1 cellular context compared by ENCODE assay signal in the genomic region with DNA sequence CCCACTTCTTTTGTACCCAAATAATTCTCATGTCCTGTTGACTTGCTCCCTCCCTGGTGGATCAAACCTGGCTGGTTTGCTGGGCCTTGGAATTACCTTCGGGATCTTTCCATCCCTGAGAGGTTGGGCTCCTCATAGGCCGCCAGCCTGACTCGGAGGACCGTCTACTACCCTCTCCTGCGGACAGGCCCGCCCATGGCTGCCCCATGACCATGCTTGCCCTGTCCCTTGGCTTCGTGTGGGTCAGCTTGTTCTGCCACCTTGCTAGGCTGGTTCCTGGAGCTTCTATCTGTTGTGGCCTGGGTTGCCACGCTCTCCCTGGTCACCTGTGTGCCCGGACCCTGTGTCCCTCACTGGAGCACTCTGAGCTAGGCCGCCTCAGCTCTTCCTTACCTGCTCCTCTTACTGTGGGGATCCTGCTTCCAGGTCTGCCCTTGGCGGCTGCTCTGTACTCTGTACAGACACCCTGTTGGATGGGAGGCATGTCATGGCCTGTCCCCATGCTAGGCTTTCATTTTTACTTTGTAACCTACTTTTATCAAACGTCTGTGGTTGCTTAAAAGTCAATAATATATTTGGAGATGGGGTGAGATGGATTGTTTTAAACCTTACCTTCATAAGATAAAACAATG.
TF ChIP-seq lines count a peak whose summit lies in the region.

No MANE protein-coding gene starts in this region.

TF ChIP-seq in GM23338, 12 proteins besides CTCF, POLR2A, EP300 and RAD21 (continued from another document):
- TF ChIP-seq, protein P1, sequence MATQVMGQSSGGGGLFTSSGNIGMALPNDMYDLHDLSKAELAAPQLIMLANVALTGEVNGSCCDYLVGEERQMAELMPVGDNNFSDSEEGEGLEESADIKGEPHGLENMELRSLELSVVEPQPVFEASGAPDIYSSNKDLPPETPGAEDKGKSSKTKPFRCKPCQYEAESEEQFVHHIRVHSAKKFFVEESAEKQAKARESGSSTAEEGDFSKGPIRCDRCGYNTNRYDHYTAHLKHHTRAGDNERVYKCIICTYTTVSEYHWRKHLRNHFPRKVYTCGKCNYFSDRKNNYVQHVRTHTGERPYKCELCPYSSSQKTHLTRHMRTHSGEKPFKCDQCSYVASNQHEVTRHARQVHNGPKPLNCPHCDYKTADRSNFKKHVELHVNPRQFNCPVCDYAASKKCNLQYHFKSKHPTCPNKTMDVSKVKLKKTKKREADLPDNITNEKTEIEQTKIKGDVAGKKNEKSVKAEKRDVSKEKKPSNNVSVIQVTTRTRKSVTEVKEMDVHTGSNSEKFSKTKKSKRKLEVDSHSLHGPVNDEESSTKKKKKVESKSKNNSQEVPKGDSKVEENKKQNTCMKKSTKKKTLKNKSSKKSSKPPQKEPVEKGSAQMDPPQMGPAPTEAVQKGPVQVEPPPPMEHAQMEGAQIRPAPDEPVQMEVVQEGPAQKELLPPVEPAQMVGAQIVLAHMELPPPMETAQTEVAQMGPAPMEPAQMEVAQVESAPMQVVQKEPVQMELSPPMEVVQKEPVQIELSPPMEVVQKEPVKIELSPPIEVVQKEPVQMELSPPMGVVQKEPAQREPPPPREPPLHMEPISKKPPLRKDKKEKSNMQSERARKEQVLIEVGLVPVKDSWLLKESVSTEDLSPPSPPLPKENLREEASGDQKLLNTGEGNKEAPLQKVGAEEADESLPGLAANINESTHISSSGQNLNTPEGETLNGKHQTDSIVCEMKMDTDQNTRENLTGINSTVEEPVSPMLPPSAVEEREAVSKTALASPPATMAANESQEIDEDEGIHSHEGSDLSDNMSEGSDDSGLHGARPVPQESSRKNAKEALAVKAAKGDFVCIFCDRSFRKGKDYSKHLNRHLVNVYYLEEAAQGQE (IDR thresholded peaks at IDR 0.05; ENCODE audit: unreplicated experiment), result no peak
- TF ChIP-seq EZH2 (IDR thresholded peaks at IDR 0.05; ENCODE audit: low read depth, unreplicated experiment), result no peak
